16 cellular contexts compared by ENCODE assay signal in genomic region chr15:28887344-28888174, GRCh38. TPM values are rescaled to one million over a fixed set of nuclear protein-coding genes. Genes with fewer than 3 reads are reported as not detected.
A peak's percentile ranks its signal among the peaks of the same experiment; 100 is the strongest.
DNase-seq lines count a peak whose midpoint lies in the region; ATAC-seq and TF ChIP-seq lines count a peak whose summit lies in the region.
"Had no signal": no experiment of that assay in that cellular context is flagged by ENCODE, and none has a peak within 500 bp of the region (broad histone marks: within the 10 kb centered on the region; RNA-seq: fewer than 3 reads in every experiment).

No MANE protein-coding gene starts in this region.

- no peak overlapping the region for H3K27ac Mint-ChIP-seq in HFFc6
- peak overlapping the region; percentile 83 for H3K27ac Mint-ChIP-seq in central memory CD8-positive, alpha-beta T cell (ENCODE audit: low read depth)
- H3K27ac Mint-ChIP-seq in Caco-2 (ENCODE audit: unreplicated experiment) = no peak overlapping the region

- CTCF ChIA-PET in Caco-2 (lab: Charles Lee) = no interaction called here

- H3K27ac ChIP-seq in neural cell (ENCODE audit: low read length) = no peak overlapping the region
- H3K27ac ChIP-seq: 22Rv1, RWPE1, testis had no signal

- H4K20me1 ChIP-seq in neural cell (ENCODE audit: insufficient read depth) = no peaks in the 10 kb centered on the region

- H3K27me3 ChIP-seq in neural cell (ENCODE audit: insufficient read depth, low read depth, low read length) (no peaks in the 10 kb centered on the region), Caco-2 (replicated peaks; ENCODE audit: control insufficient read depth, insufficient read depth, low read length) (no peaks in the 10 kb centered on the region)
- H3K27me3 ChIP-seq: testis had no signal

- no peaks in the 10 kb centered on the region for H3F3A ChIP-seq in neural cell (ENCODE audit: insufficient read depth, low read length, poor library complexity, severe bottlenecking)

- H3K79me2 ChIP-seq in neural cell (replicated peaks; ENCODE audit: insufficient read depth, low read length) = peaks cover 34% of the 10 kb centered on the region

- TF ChIP-seq RAD21 in neural cell (conservative IDR thresholded peaks at IDR 0.05) = no peak

- TF ChIP-seq EP300 in neural cell (conservative IDR thresholded peaks at IDR 0.05; ENCODE audit: poor library complexity, severe bottlenecking) = no peak

- DNase-seq in DMS 273 (lab: John Stamatoyannopoulos, UW; ENCODE audit: unreplicated experiment) (peak; percentile 37), DMS 273 treated with DMSO at 0.1 percent for 48 hours (lab: John Stamatoyannopoulos, UW) (no peak), HFFc6 (no peak), NCI-H2227 (lab: John Stamatoyannopoulos, UW; ENCODE audit: unreplicated experiment) (no peak), Caco-2 (no peak)
- DNase-seq in central memory CD8-positive, alpha-beta T cell (ENCODE audit: low spot score in 2 of 2) = no peak
- DNase-seq: DND-41, hippocampal formation, mammary epithelial cell, NCI-H345, testis had no signal

- POLR2A ChIA-PET in Caco-2 (lab: Charles Lee) = no interaction called here

- H3K9ac ChIP-seq in neural cell (ENCODE audit: low read length) = peak overlapping the region; percentile 87

- no peaks in the 10 kb centered on the region for H3K9me3 ChIP-seq in neural cell (ENCODE audit: low read length)
- no peaks in the 10 kb centered on the region for H3K9me3 ChIP-seq in Caco-2
- H3K9me3 ChIP-seq: testis had no signal

- no TSS peak for BruUV-seq in Caco-2 (replicated peaks; lab: Mats Ljungman, UMichigan)

- no peak overlapping the region for H2AFZ ChIP-seq in neural cell (ENCODE audit: low read depth, low read length)

- H3K4me2 ChIP-seq in neural cell (ENCODE audit: low read length) = peak overlapping the region; percentile 68

- H3K36me3 ChIP-seq in neural cell (ENCODE audit: insufficient read depth, low read length) (no peaks in the 10 kb centered on the region), Caco-2 (ENCODE audit: control insufficient read depth, insufficient read depth, low read length) (no peaks in the 10 kb centered on the region)

- TF ChIP-seq CTCF in HFFc6 (IDR thresholded peaks at IDR 0.05) (no peak), neural cell (IDR thresholded peaks at IDR 0.05; ENCODE audit: poor library complexity, severe bottlenecking) (no peak), Caco-2 (IDR thresholded peaks at IDR 0.05; ENCODE audit: insufficient read depth in 1 of 2, low read depth in 1 of 2, low read length in 1 of 2, severe bottlenecking in 1 of 2, unreplicated experiment in 1 of 2) (no peak)

- peaks cover 1% of the 10 kb centered on the region; the same call in 1 of the 2 replicates for H3K4me1 Mint-ChIP-seq in HFFc6 (ENCODE audit: low read depth)
- H3K4me1 Mint-ChIP-seq in central memory CD8-positive, alpha-beta T cell = peaks cover 39% of the 10 kb centered on the region
- H3K4me1 Mint-ChIP-seq in Caco-2 (ENCODE audit: low read depth, unreplicated experiment) = no peaks in the 10 kb centered on the region

- peaks cover 3% of the 10 kb centered on the region for H3K27me3 Mint-ChIP-seq in HFFc6 (ENCODE audit: insufficient read depth)
- H3K27me3 Mint-ChIP-seq in central memory CD8-positive, alpha-beta T cell = no peaks in the 10 kb centered on the region
- H3K27me3 Mint-ChIP-seq in Caco-2 (ENCODE audit: insufficient read depth, unreplicated experiment) = no peaks in the 10 kb centered on the region

- H3K9me3 Mint-ChIP-seq in HFFc6 (no peaks in the 10 kb centered on the region), Caco-2 (ENCODE audit: unreplicated experiment) (no peaks in the 10 kb centered on the region)
- no peaks in the 10 kb centered on the region for H3K9me3 Mint-ChIP-seq in central memory CD8-positive, alpha-beta T cell

- intact Hi-C loops in Caco-2 (cut with micrococcal nuclease; ENCODE audit: unreplicated experiment) = no loop called here

- H3K36me3 Mint-ChIP-seq in HFFc6 (ENCODE audit: low read depth) (no peaks in the 10 kb centered on the region), Caco-2 (ENCODE audit: insufficient read depth, unreplicated experiment) (no peaks in the 10 kb centered on the region)
- peaks cover 5% of the 10 kb centered on the region for H3K36me3 Mint-ChIP-seq in central memory CD8-positive, alpha-beta T cell (ENCODE audit: insufficient read depth)

- ATAC-seq in central memory CD8-positive, alpha-beta T cell (replicated peaks; ENCODE audit: extremely low read depth, poor library complexity, severe bottlenecking) = no peak
- ATAC-seq in GM21390 (IDR thresholded peaks at IDR 0.05; ENCODE audit: unreplicated experiment) = no peak

- no peaks in the 10 kb centered on the region for H3K9me2 ChIP-seq in neural cell (ENCODE audit: insufficient read depth, low read length)

- H3K4me1 ChIP-seq in Caco-2 = no peaks in the 10 kb centered on the region

- H3K4me3 Mint-ChIP-seq in HFFc6 (peak overlapping the region; percentile 79), Caco-2 (ENCODE audit: unreplicated experiment) (no peak overlapping the region)
- H3K4me3 Mint-ChIP-seq in central memory CD8-positive, alpha-beta T cell = peak overlapping the region; percentile 80

- H3K4me3 ChIP-seq in neural cell (ENCODE audit: low read length) (peak overlapping the region; percentile 86), Caco-2 (ENCODE audit: low read depth, low read length) (no peak overlapping the region)

TF ChIP-seq in neural cell, 6 proteins besides CTCF, POLR2A, EP300 and RAD21:
- TF ChIP-seq EZH2 (IDR thresholded peaks at IDR 0.05; ENCODE audit: borderline replicate concordance, insufficient read depth, low read length, poor library complexity, severe bottlenecking) = no peak
- TF ChIP-seq, protein P1, sequence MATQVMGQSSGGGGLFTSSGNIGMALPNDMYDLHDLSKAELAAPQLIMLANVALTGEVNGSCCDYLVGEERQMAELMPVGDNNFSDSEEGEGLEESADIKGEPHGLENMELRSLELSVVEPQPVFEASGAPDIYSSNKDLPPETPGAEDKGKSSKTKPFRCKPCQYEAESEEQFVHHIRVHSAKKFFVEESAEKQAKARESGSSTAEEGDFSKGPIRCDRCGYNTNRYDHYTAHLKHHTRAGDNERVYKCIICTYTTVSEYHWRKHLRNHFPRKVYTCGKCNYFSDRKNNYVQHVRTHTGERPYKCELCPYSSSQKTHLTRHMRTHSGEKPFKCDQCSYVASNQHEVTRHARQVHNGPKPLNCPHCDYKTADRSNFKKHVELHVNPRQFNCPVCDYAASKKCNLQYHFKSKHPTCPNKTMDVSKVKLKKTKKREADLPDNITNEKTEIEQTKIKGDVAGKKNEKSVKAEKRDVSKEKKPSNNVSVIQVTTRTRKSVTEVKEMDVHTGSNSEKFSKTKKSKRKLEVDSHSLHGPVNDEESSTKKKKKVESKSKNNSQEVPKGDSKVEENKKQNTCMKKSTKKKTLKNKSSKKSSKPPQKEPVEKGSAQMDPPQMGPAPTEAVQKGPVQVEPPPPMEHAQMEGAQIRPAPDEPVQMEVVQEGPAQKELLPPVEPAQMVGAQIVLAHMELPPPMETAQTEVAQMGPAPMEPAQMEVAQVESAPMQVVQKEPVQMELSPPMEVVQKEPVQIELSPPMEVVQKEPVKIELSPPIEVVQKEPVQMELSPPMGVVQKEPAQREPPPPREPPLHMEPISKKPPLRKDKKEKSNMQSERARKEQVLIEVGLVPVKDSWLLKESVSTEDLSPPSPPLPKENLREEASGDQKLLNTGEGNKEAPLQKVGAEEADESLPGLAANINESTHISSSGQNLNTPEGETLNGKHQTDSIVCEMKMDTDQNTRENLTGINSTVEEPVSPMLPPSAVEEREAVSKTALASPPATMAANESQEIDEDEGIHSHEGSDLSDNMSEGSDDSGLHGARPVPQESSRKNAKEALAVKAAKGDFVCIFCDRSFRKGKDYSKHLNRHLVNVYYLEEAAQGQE (IDR thresholded peaks at IDR 0.05; ENCODE audit: borderline replicate concordance) = no peak
- no peak for TF ChIP-seq POLR2AphosphoS5 (IDR thresholded peaks at IDR 0.05)
- TF ChIP-seq MXI1 (conservative IDR thresholded peaks at IDR 0.05; ENCODE audit: poor library complexity, severe bottlenecking) = no peak
- TF ChIP-seq SMC3 (conservative IDR thresholded peaks at IDR 0.05; ENCODE audit: poor library complexity) = no peak

RNA-seq across cellular contexts. Expression of gene APBA2, which starts 1.8 kb away (rescaled TPM):
- total RNA-seq in HFFc6 (2021; fragmentation: NEBNext Ultra II Directional; extraction: Animal tissue kit (Norgen Biotek cat#: 25700)) = 1 to 10 TPM; 5.3 to 6.5 (median 6.1) TPM
- 134 and 159 TPM in 2 replicates for polyA plus RNA-seq in neural cell
- 202 and 213 TPM in 2 replicates for polyA minus RNA-seq in neural cell
- total RNA-seq in Caco-2 (2022) = not detected in 2 replicates

RNA-seq across cellular contexts. Expression of gene GOLGA6L7, which starts 39.1 kb away (rescaled TPM):
- total RNA-seq in HFFc6 (2021; fragmentation: NEBNext Ultra II Directional; extraction: Animal tissue kit (Norgen Biotek cat#: 25700)) = not detected
- not detected in 2 replicates for polyA plus RNA-seq in neural cell
- not detected in 2 replicates for polyA minus RNA-seq in neural cell
- total RNA-seq in Caco-2 (2022) = not detected in 2 replicates
- total RNA-seq: M059J, mammary epithelial cell had no signal
- polyA plus RNA-seq: mammary epithelial cell had no signal
